ENCODE assay signal across 8 cellular contexts in the genomic region with DNA sequence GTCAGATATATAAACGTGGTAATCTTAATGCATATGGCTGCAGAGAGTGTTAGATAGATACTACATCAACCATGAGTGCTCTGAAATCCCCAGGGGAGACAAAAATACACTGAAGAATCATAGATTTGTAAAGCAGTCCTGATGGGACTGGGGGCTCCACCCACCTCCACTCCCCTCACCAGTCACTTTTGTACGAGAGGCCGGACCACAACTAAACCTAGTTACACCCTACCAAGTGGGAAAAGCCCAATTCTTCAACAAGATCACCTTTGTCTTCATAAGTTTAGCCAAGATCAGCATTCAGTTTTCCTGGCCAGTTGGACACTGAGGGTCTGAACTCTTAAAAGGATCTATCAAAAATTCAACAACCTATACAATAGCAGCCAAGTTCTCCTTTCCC.
A peak's percentile ranks its signal among the peaks of the same experiment; 100 is the strongest.
DNase-seq lines count a peak whose midpoint lies in the region; ATAC-seq and TF ChIP-seq lines count a peak whose summit lies in the region.

No MANE protein-coding gene starts in this region.

- H3K27ac ChIP-seq in 22Rv1 (peak overlapping the region; percentile 99), HUES48 (ENCODE audit: low read depth, low read length) (no peak overlapping the region)

- TF ChIP-seq CTCF in 22Rv1 (IDR thresholded peaks at IDR 0.05) (no peak), cardiac fibroblast (IDR thresholded peaks at IDR 0.05; ENCODE audit: low read depth, low read length) (no peak)

- H3K27me3 ChIP-seq in HUES48 (ENCODE audit: control insufficient read depth, insufficient read depth, low read length) (no peaks in the 10 kb centered on the region), mucosa of stomach (ENCODE audit: control insufficient read depth, insufficient read depth, low read length) (no peaks in the 10 kb centered on the region)

- H3K36me3 ChIP-seq in HUES48 (ENCODE audit: control insufficient read depth, insufficient read depth, low read length) (peaks cover 55% of the 10 kb centered on the region), mucosa of stomach (ENCODE audit: control insufficient read depth, insufficient read depth, low read length) (peaks cover 9% of the 10 kb centered on the region)

- H3K9ac ChIP-seq in HUES48 (ENCODE audit: low read depth, low read length), result peak overlapping the region; percentile 2; the same call in 1 of the 2 replicates
- H3K9ac ChIP-seq in mucosa of stomach (ENCODE audit: low read length), result peak overlapping the region; percentile 72

- in situ Hi-C loops in ACHN (cut with HindIII; ENCODE audit: low pct_ligation_motif_present, low pct_unique_long_range_greater_than_20kb, low sequenced_read_pairs), result no loop called here

- DNase-seq in cardiac fibroblast (ENCODE audit: low read depth in 2 of 2) (no peak), Ammon's horn (ENCODE audit: low spot score) (no peak), foreskin melanocyte (no peak), ACHN (no peak)

- H3K4me1 ChIP-seq in HUES48 (ENCODE audit: control insufficient read depth, insufficient read depth, low read length) (0 out of 2 replicates have a peak, but pooled peaks cover 4% of the 10 kb centered on the region), mucosa of stomach (ENCODE audit: control insufficient read depth, insufficient read depth, low read length) (peaks cover 10% of the 10 kb centered on the region)

- H3K4me3 ChIP-seq in HUES48 (ENCODE audit: low read depth, low read length) (peak overlapping the region; percentile 91), cardiac fibroblast (replicated peaks in 1 of 2; ENCODE audit: low read depth in 2 of 2, low read length in 2 of 2) (peak overlapping the region; percentile 62 to 87), mucosa of stomach (ENCODE audit: low read length) (peak overlapping the region; percentile 69)

- H3K9me3 ChIP-seq in HUES48 (ENCODE audit: control insufficient read depth, insufficient read depth, low read length) (no peaks in the 10 kb centered on the region), mucosa of stomach (ENCODE audit: control insufficient read depth, low read length) (no peaks in the 10 kb centered on the region)

- no peak for ATAC-seq in GM18520 (IDR thresholded peaks at IDR 0.05; ENCODE audit: unreplicated experiment)
